ENCODE assay signal across 1 cellular context in genomic region chr4:6640292-6641163, GRCh38.
TF ChIP-seq lines count a peak whose summit lies in the region.

TSS of gene MRFAP1 (plus strand) at chr4:6640685. CDS start at chr4:6640863, 178 bp downstream.

TF ChIP-seq in SK-N-SH, 30 proteins besides CTCF, POLR2A, EP300 and RAD21 (continued from another document):
- TF ChIP-seq, protein P1, sequence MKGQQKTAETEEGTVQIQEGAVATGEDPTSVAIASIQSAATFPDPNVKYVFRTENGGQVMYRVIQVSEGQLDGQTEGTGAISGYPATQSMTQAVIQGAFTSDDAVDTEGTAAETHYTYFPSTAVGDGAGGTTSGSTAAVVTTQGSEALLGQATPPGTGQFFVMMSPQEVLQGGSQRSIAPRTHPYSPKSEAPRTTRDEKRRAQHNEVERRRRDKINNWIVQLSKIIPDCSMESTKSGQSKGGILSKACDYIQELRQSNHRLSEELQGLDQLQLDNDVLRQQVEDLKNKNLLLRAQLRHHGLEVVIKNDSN (IDR thresholded peaks at IDR 0.05; ENCODE audit: borderline replicate concordance, low read depth) = no peak
- peak; percentile 98 for TF ChIP-seq POLR2AphosphoS5 (IDR thresholded peaks at IDR 0.05; ENCODE audit: low read depth, low read length)
- TF ChIP-seq JUND (IDR thresholded peaks at IDR 0.05) = no peak
- TF ChIP-seq SMC3 (IDR thresholded peaks at IDR 0.05; ENCODE audit: low read depth, low read length) = no peak
- peak; percentile 93 for TF ChIP-seq MAX (IDR thresholded peaks at IDR 0.05; ENCODE audit: low read depth)
TF ChIP-seq in SK-N-SH: peak in this region for 10.
